8 cellular contexts compared by ENCODE assay signal in the genomic region with DNA sequence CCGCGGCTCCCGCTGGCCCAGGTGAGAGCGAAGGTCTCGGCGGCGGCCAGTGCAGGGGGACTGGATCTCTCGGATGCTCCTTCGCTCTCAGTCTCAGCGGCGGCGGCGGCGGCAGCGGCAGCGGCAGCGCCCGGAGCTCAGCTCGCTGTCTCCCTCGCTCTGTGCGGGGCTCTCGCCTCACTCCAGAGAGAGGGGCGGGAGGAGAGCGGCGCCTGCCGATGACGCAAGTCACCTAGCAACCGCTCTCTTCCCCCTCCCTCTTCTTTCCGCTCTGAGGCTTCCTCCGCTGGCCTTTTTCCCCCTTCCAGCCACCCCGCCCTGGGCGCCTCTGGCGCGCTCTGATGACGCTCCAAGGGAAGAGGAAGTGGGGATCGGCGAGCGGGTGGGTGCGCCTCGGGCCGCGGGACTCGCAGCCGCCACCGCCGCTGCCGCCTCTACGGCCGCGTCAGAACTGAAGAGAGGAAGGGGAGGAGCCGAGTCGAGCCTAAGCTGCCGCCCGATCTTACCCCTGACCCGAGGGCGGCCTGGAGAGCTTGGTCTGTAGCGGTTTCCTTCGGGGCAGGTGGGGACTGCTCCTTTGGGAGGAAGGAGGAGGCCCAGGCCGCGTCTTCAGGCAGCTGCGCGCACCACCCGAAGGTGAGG. TPM values are rescaled to one million over a fixed set of nuclear protein-coding genes. Genes with fewer than 3 reads are reported as not detected.
DNase-seq lines count a peak whose midpoint lies in the region; ATAC-seq and TF ChIP-seq lines count a peak whose summit lies in the region.

A gene with protein sequence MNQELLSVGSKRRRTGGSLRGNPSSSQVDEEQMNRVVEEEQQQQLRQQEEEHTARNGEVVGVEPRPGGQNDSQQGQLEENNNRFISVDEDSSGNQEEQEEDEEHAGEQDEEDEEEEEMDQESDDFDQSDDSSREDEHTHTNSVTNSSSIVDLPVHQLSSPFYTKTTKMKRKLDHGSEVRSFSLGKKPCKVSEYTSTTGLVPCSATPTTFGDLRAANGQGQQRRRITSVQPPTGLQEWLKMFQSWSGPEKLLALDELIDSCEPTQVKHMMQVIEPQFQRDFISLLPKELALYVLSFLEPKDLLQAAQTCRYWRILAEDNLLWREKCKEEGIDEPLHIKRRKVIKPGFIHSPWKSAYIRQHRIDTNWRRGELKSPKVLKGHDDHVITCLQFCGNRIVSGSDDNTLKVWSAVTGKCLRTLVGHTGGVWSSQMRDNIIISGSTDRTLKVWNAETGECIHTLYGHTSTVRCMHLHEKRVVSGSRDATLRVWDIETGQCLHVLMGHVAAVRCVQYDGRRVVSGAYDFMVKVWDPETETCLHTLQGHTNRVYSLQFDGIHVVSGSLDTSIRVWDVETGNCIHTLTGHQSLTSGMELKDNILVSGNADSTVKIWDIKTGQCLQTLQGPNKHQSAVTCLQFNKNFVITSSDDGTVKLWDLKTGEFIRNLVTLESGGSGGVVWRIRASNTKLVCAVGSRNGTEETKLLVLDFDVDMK (minus strand): TSS at position 190 of the 642 bp plus-strand sequence. CDS start 124,289 bp downstream, outside the sequence.

- peaks cover 28% of the 10 kb centered on the region for H3K4me1 Mint-ChIP-seq in type B pancreatic cell (ENCODE audit: unreplicated experiment)

- peak; percentile 86 for ATAC-seq in HG02798 (IDR thresholded peaks at IDR 0.05; ENCODE audit: poor library complexity, unreplicated experiment)

- H3K27me3 ChIP-seq in adipocyte (replicated peaks; ENCODE audit: control insufficient read depth, insufficient read depth, low read length) = no peaks in the 10 kb centered on the region

- no peaks in the 10 kb centered on the region for H3K9me3 ChIP-seq in adipocyte (ENCODE audit: control insufficient read depth, low read length)

- peak within 1 kb of the TSS; percentile 95 for H3K9ac ChIP-seq in adipocyte (ENCODE audit: low read length)

- H3K27ac Mint-ChIP-seq in type B pancreatic cell = peak within 1 kb of the TSS; percentile 97

- H3K36me3 ChIP-seq in adipocyte (ENCODE audit: control insufficient read depth, insufficient read depth, low read length, severe bottlenecking) = no peaks in the 10 kb centered on the region

- H3K4me1 ChIP-seq in adipocyte (ENCODE audit: control insufficient read depth, insufficient read depth, low read length) = peaks cover 23% of the 10 kb centered on the region

- no peaks in the 10 kb centered on the region for H3K27me3 Mint-ChIP-seq in type B pancreatic cell

- peaks cover 4% of the 10 kb centered on the region for H3K36me3 Mint-ChIP-seq in type B pancreatic cell

- intact Hi-C loops in cardiac septum (cut with DNase I) = no loop called here

- H3K4me3 Mint-ChIP-seq in type B pancreatic cell = peak within 1 kb of the TSS; percentile 96

- TF ChIP-seq CTCF in GM12875 (IDR thresholded peaks at IDR 0.05; ENCODE audit: borderline replicate concordance, insufficient read depth, low read depth, low read length) (no peak), type B pancreatic cell (conservative IDR thresholded peaks at IDR 0.05) (no peak)

- H3K4me3 ChIP-seq in GM12875 (ENCODE audit: low read depth, low read length) = peak within 1 kb of the TSS; percentile 99
- H3K4me3 ChIP-seq in adipocyte (ENCODE audit: low read length) = peak within 1 kb of the TSS; percentile 94

- DNase-seq in NCI-H1436 (lab: John Stamatoyannopoulos, UW) (peak; percentile 98), T follicular helper cell (ENCODE audit: low read depth) (peak; percentile 100), adipocyte (ENCODE audit: low read depth) (peak; percentile 100), cardiac septum (ENCODE audit: low spot score) (peak; percentile 100), pons (ENCODE audit: low spot score) (peak; percentile 100), type B pancreatic cell (ENCODE audit: extremely low spot score, unreplicated experiment) (peak; percentile 99)

- H3K9me3 Mint-ChIP-seq in type B pancreatic cell = no peaks in the 10 kb centered on the region

RNA-seq across cellular contexts. Expression of the gene that starts here (rescaled TPM):
- total RNA-seq in cardiac septum (65.5 TPM), type B pancreatic cell (ENCODE audit: low replicate concordance) (49.3 and 53.0 TPM in 2 replicates)

Comparison
In these comparisons a context has a peak if more than half of its experiments do, and no peak if none do; other contexts are left out.
1. Peak in every context shown above with its lines: DNase-seq, ATAC-seq and H3K4me3 ChIP-seq.